Comparison of ENCODE assay signal across 1 cellular context in the genomic region with DNA sequence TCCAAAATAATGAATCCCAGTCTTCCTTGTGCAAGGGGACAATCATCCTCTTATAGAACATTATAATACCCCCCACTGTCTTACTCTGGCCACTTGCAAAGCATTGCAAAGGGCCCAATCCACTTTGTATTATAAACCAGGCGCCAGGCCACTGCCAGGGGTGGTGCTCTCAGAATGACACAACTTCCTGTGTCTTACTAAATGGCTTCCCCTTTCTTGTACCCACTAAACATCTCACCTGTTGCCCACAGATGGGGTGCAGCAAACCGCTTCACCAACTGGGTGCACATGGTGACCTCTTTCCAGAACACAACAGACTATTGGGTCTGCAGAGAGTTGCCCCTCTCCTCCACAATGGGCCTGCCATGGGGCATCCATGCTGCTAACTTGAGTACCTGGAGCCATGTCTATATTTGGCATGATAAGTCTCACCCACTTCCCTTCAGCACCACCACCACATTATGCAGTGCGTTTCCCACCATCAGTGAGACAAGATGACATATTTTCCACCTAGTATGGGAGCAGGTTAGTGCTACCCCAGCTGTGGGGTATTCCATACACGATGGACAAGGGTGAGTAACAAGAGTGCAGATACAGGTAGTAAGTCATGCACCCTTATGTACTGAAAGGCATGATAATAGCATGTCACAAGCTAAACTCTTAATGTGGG.
TF ChIP-seq lines count a peak whose summit lies in the region.

No MANE protein-coding gene starts in this region.

TF ChIP-seq in HEK293, 187 proteins besides CTCF, POLR2A, EP300 and RAD21 (continued from another document):
- TF ChIP-seq ZBTB11 (tag by site-specific recombination; conservative IDR thresholded peaks at IDR 0.05; ENCODE audit: low read depth) (0 out of 2 replicates have a peak, but pooled peaks have one; percentile 29), SCRT2 (tag by site-specific recombination; IDR thresholded peaks at IDR 0.05) (0 out of 2 replicates have a peak, but pooled peaks have one; percentile 23)
